In the genomic region with DNA sequence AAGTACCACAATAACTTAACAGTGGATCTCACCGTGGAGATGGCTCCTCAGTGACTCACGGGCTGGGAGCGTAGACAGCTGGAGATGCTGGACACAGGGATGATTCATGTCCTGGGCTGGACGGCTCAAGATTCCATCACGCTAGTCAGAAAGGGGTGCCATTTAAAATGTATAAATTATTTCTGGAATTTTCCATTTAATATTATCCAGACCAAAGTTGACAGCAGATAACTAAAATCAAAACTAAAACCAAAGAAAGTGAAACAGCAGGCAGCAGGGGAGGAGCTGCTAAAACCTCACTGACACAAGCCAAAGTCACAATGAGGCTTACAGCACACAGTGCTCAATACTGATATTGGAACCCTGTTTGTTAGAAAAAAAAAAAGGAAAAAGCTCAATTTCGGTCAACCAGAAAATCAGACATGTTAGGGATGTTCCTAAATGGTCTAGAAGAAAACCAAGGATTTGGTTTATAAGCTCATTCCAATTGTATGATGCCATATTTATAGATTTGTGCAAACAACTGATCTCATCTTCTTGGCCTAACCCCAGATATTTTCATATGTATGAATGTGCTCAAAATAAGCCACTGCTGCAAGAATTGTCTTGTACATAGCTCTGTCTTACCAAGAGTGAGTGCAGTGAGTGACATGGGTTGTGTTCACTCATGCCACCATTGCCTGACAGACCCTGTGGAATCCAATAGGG, we compare ENCODE assay signal across 8 cellular contexts.
DNase-seq lines count a peak whose midpoint lies in the region; ATAC-seq, FAIRE-seq and TF ChIP-seq lines count a peak whose summit lies in the region.

No MANE protein-coding gene starts in this region.

- intact Hi-C loops in CD4-positive, alpha-beta T cell (cut with DNase I, micrococcal nuclease), result no loop called here
- intact Hi-C loops in kidney (cut with DNase I), result no loop called here

- no peaks in the 10 kb centered on the region for H3K4me1 ChIP-seq in kidney (ENCODE audit: control insufficient read depth in 1 of 2, insufficient read depth in 1 of 2, low read depth in 1 of 2, low read length in 2 of 2)

- H3K9me3 Mint-ChIP-seq in CD4-positive, alpha-beta T cell, result no peaks in the 10 kb centered on the region
- H3K9me3 Mint-ChIP-seq in activated naive CD8-positive, alpha-beta T cell (ENCODE audit: low read depth), result no peaks in the 10 kb centered on the region
- H3K9me3 Mint-ChIP-seq in type B pancreatic cell, result no peaks in the 10 kb centered on the region

- TF ChIP-seq CTCF in CD4-positive, alpha-beta T cell (IDR thresholded peaks at IDR 0.05), result no peak
- TF ChIP-seq CTCF in kidney (IDR thresholded peaks at IDR 0.05; ENCODE audit: borderline replicate concordance, extremely low read depth, insufficient read depth), result no peak
- no peak for TF ChIP-seq CTCF in type B pancreatic cell (conservative IDR thresholded peaks at IDR 0.05)

- no peaks in the 10 kb centered on the region for H3K36me3 Mint-ChIP-seq in CD4-positive, alpha-beta T cell (ENCODE audit: low read depth)
- no peaks in the 10 kb centered on the region for H3K36me3 Mint-ChIP-seq in activated naive CD8-positive, alpha-beta T cell
- H3K36me3 Mint-ChIP-seq in type B pancreatic cell, result peaks cover 3% of the 10 kb centered on the region

- CTCF ChIA-PET in CD4-positive, alpha-beta T cell (lab: Charles Lee), result no interaction called here

- H3K4me1 Mint-ChIP-seq in CD4-positive, alpha-beta T cell (ENCODE audit: low read depth), result no peaks in the 10 kb centered on the region
- H3K4me1 Mint-ChIP-seq in activated naive CD8-positive, alpha-beta T cell (ENCODE audit: low read depth), result peaks cover 21% of the 10 kb centered on the region
- peaks cover 26% of the 10 kb centered on the region for H3K4me1 Mint-ChIP-seq in type B pancreatic cell (ENCODE audit: unreplicated experiment)

- no peak overlapping the region for H3K9ac ChIP-seq in kidney (ENCODE audit: low read length in 2 of 2)

- H3K4me3 Mint-ChIP-seq in CD4-positive, alpha-beta T cell, result peak overlapping the region; percentile 83
- peak overlapping the region; percentile 59 for H3K4me3 Mint-ChIP-seq in activated naive CD8-positive, alpha-beta T cell
- no peak overlapping the region for H3K4me3 Mint-ChIP-seq in type B pancreatic cell

- ATAC-seq in CD4-positive, alpha-beta T cell (ENCODE audit: poor library complexity), result no peak
- ATAC-seq in GM19372 (IDR thresholded peaks at IDR 0.05; ENCODE audit: low read depth, unreplicated experiment) (peak; percentile 80), HG03342 (IDR thresholded peaks at IDR 0.05; ENCODE audit: unreplicated experiment) (peak; percentile 92), left lobe of liver (no peak)

- H3K36me3 ChIP-seq in kidney (ENCODE audit: control insufficient read depth in 1 of 2, insufficient read depth in 2 of 2, low read length in 2 of 2), result no peaks in the 10 kb centered on the region

- H3K4me3 ChIP-seq in kidney (ENCODE audit: low read length in 2 of 2), result peak overlapping the region; percentile 22 to 24

- POLR2A ChIA-PET in CD4-positive, alpha-beta T cell (lab: Charles Lee), result interaction anchor here (0.7 kb wide), 1 partner anchor 932 kb away, joined by 4 read pairs; no protein-coding TSS in a partner anchor

- peaks cover 19% of the 10 kb centered on the region for H3K27me3 Mint-ChIP-seq in CD4-positive, alpha-beta T cell
- H3K27me3 Mint-ChIP-seq in activated naive CD8-positive, alpha-beta T cell, result peaks cover 8% of the 10 kb centered on the region
- no peaks in the 10 kb centered on the region for H3K27me3 Mint-ChIP-seq in type B pancreatic cell

- H3K27me3 ChIP-seq in CD4-positive, alpha-beta T cell (ENCODE audit: control insufficient read depth, insufficient read depth, low read length), result no peaks in the 10 kb centered on the region

- FAIRE-seq in kidney (lab: Jason Lieb, UNC), result no peak

- H3K9me3 ChIP-seq in CD4-positive, alpha-beta T cell (ENCODE audit: control insufficient read depth, low read length), result no peaks in the 10 kb centered on the region
- H3K9me3 ChIP-seq in kidney (ENCODE audit: control insufficient read depth in 1 of 2, low read length in 2 of 2), result no peaks in the 10 kb centered on the region

- H3K27ac ChIP-seq in CD4-positive, alpha-beta T cell (ENCODE audit: low read depth, low read length), result no peak overlapping the region
- no peak overlapping the region for H3K27ac ChIP-seq in kidney (ENCODE audit: low read depth in 2 of 2, low read length in 2 of 2)

- H3K27ac Mint-ChIP-seq in CD4-positive, alpha-beta T cell, result no peak overlapping the region
- peak overlapping the region; percentile 34 for H3K27ac Mint-ChIP-seq in activated naive CD8-positive, alpha-beta T cell
- peak overlapping the region; percentile 12 for H3K27ac Mint-ChIP-seq in type B pancreatic cell

- no peak for DNase-seq in CD4-positive, alpha-beta T cell
- DNase-seq in kidney (peak; percentile 77), type B pancreatic cell (ENCODE audit: extremely low spot score, unreplicated experiment) (no peak), NCI-H1092 (lab: John Stamatoyannopoulos, UW) (no peak), left lobe of liver (ENCODE audit: low spot score) (no peak)

Comparison
In these comparisons a context has a peak if more than half of its experiments do, and no peak if none do; other contexts are left out.
1. ATAC-seq: peak in GM19372 (single experiment) and HG03342 (single experiment); none in CD4-positive, alpha-beta T cell (single experiment) and left lobe of liver (single experiment).